In the genomic region with DNA sequence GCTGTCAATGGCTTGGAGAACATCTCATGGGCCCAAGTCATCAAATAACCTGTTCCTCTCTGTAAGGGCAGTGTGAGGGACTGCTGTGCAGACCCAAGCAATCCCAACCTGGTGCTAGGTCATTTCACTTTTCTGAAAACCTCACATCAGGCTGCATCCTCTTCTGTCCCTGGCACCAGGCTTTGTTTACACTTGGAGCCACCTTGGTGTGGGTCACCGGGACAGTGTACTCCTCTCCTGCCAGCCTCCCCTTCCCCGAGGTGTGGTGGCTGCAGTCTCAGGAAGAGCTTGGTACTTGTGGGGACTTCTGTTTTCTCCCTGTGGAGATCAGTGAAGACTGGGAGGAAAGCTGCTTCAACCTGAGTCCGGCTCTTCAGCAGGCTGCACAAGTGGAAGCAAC, we compare ENCODE assay signal across 12 cellular contexts. TPM values are rescaled to one million over a fixed set of nuclear protein-coding genes. Genes with fewer than 3 reads are reported as not detected.
DNase-seq lines count a peak whose midpoint lies in the region; ATAC-seq, FAIRE-seq and TF ChIP-seq lines count a peak whose summit lies in the region.
"Had no signal": no experiment of that assay in that cellular context is flagged by ENCODE, and none has a peak within 500 bp of the region (broad histone marks: within the 10 kb centered on the region; RNA-seq: fewer than 3 reads in every experiment).

No MANE protein-coding gene starts in this region.

- TF ChIP-seq CTCF in 22Rv1 (IDR thresholded peaks at IDR 0.05) (no peak), astrocyte (IDR thresholded peaks at IDR 0.05; ENCODE audit: insufficient read depth, low read depth, low read length) (no peak)

- H3K9me3 ChIP-seq in astrocyte (ENCODE audit: insufficient read depth, low read depth, low read length) = no peaks in the 10 kb centered on the region
- H3K9me3 ChIP-seq in muscle layer of colon (ENCODE audit: low read length) = no peaks in the 10 kb centered on the region
- H3K9me3 ChIP-seq: BLaER1, mucosa of descending colon had no signal

- H3K27me3 Mint-ChIP-seq in astrocyte (ENCODE audit: low read depth, unreplicated experiment) = no peaks in the 10 kb centered on the region
- H3K27me3 Mint-ChIP-seq: stimulated activated naive CD8-positive, alpha-beta T cell treated with anti-CD3 and anti-CD28 coated beads, Interleukin-15, Interleukin-2, amounts not matched to agents 100 ng/mL and 50 ng/mL, for 24 hours had no signal

- no peaks in the 10 kb centered on the region for H3K9me3 Mint-ChIP-seq in astrocyte (ENCODE audit: unreplicated experiment)
- H3K9me3 Mint-ChIP-seq: stimulated activated naive CD8-positive, alpha-beta T cell treated with anti-CD3 and anti-CD28 coated beads, Interleukin-15, Interleukin-2, amounts not matched to agents 100 ng/mL and 50 ng/mL, for 24 hours had no signal

- peak overlapping the region; percentile 81 for H3K27ac Mint-ChIP-seq in astrocyte (ENCODE audit: unreplicated experiment)

- H3K4me2 ChIP-seq in astrocyte (ENCODE audit: low read length) = no peak overlapping the region
- H3K4me2 ChIP-seq: BLaER1 had no signal

- peak overlapping the region; percentile 0 for H3K9ac ChIP-seq in astrocyte (ENCODE audit: low read length)
- no peak overlapping the region for H3K9ac ChIP-seq in muscle layer of colon (ENCODE audit: low read length)
- H3K9ac ChIP-seq: BLaER1 had no signal

- H3K79me2 ChIP-seq in astrocyte (ENCODE audit: insufficient read depth, low read length) = peaks cover 25% of the 10 kb centered on the region

- DNase-seq in GM12892 (ENCODE audit: insufficient read length) = no peak
- no peak for DNase-seq in astrocyte (ENCODE audit: low read depth)
- no peak for DNase-seq in NCI-H2081 treated with DMSO at 0.1 percent for 48 hours (lab: John Stamatoyannopoulos, UW)
- no peak for DNase-seq in COLO829 (ENCODE audit: low spot score)
- DNase-seq in NCI-H1048 (lab: John Stamatoyannopoulos, UW) = no peak
- DNase-seq: mucosa of descending colon, T1000 had no signal

- H3K4me1 Mint-ChIP-seq in astrocyte (ENCODE audit: low read depth, unreplicated experiment) = peaks cover 44% of the 10 kb centered on the region

- peaks cover 63% of the 10 kb centered on the region for H3K36me3 ChIP-seq in astrocyte (ENCODE audit: insufficient read depth, low read length)
- H3K36me3 ChIP-seq in muscle layer of colon (ENCODE audit: insufficient read depth, low read length) = peaks cover 67% of the 10 kb centered on the region

- H3K4me3 ChIP-seq in astrocyte (ENCODE audit: insufficient read depth, low read depth, low read length) (no peak overlapping the region), muscle layer of colon (ENCODE audit: low read depth in 1 of 2, low read length in 2 of 2) (no peak overlapping the region)
- H3K4me3 ChIP-seq: BLaER1, mucosa of descending colon had no signal

- H3K4me3 Mint-ChIP-seq in astrocyte (ENCODE audit: unreplicated experiment) = no peak overlapping the region
- H3K4me3 Mint-ChIP-seq: stimulated activated naive CD8-positive, alpha-beta T cell treated with anti-CD3 and anti-CD28 coated beads, Interleukin-15, Interleukin-2, amounts not matched to agents 100 ng/mL and 50 ng/mL, for 24 hours had no signal

- H4K20me1 ChIP-seq in astrocyte (ENCODE audit: insufficient read depth, low read length) = peaks cover 73% of the 10 kb centered on the region

- no peak for ATAC-seq in HG03108 (IDR thresholded peaks at IDR 0.05; ENCODE audit: unreplicated experiment)

- H3K36me3 Mint-ChIP-seq in astrocyte (ENCODE audit: low read depth, unreplicated experiment) = peaks cover 8% of the 10 kb centered on the region

- H3K27me3 ChIP-seq in astrocyte (ENCODE audit: insufficient read depth, low read length) (no peaks in the 10 kb centered on the region), muscle layer of colon (ENCODE audit: control insufficient read depth in 1 of 2, insufficient read depth in 2 of 2, low read length in 2 of 2) (no peaks in the 10 kb centered on the region)
- H3K27me3 ChIP-seq: BLaER1 had no signal

- H3K27ac ChIP-seq in 22Rv1 = peak overlapping the region; percentile 25
- H3K27ac ChIP-seq in astrocyte (ENCODE audit: low read depth, low read length) = peak overlapping the region; percentile 5
- H3K27ac ChIP-seq in muscle layer of colon (ENCODE audit: low read depth, low read length) = peak overlapping the region; percentile 68
- H3K27ac ChIP-seq: BLaER1 had no signal

- H3K4me1 ChIP-seq in astrocyte (ENCODE audit: insufficient read depth, low read length) (peaks cover 13% of the 10 kb centered on the region), muscle layer of colon (ENCODE audit: insufficient read depth, low read length) (peaks cover 12% of the 10 kb centered on the region)
- H3K4me1 ChIP-seq: BLaER1 had no signal

- FAIRE-seq in GM12892 (lab: Jason Lieb, UNC) (no peak), astrocyte (lab: Jason Lieb, UNC) (no peak)

- no peak overlapping the region for H2AFZ ChIP-seq in astrocyte (ENCODE audit: low read depth, low read length)

- TF ChIP-seq POLR2A in GM12892 (IDR thresholded peaks at IDR 0.05; ENCODE audit: low read depth, low read length) = 0 out of 2 replicates have a peak, but pooled peaks have one; percentile 17

RNA-seq across cellular contexts. Expression of gene SLC7A6OS, which starts 12.4 kb away (rescaled TPM):
- 14.9 TPM for polyA plus RNA-seq in GM12892 (2012; ENCODE audit: missing spikeins)
- total RNA-seq in astrocyte = 12.6 and 16.7 TPM in 2 replicates

RNA-seq across cellular contexts. Expression of gene PRMT7, which starts 12.5 kb away (rescaled TPM):
- polyA plus RNA-seq in GM12892 (2012; ENCODE audit: missing spikeins) = 39.4 TPM
- 36.7 and 41.5 TPM in 2 replicates for total RNA-seq in astrocyte

RNA-seq across cellular contexts. Expression of gene SLC7A6, which starts 34.0 kb away (rescaled TPM):
- polyA plus RNA-seq in GM12892 (2012; ENCODE audit: missing spikeins) = 32.2 TPM
- total RNA-seq in astrocyte = 66.3 and 71.9 TPM in 2 replicates

RNA-seq across cellular contexts. Expression of gene PLA2G15, which starts 53.1 kb away (rescaled TPM):
- 3.5 TPM for polyA plus RNA-seq in GM12892 (2012; ENCODE audit: missing spikeins)
- total RNA-seq in astrocyte = 25.0 and 26.8 TPM in 2 replicates

Comparison
In these comparisons a context has a peak if more than half of its experiments do, and no peak if none do; other contexts are left out.
1. H3K27ac ChIP-seq: peak in every context shown above with its lines; median percentile 68 in muscle layer of colon; 25 in 22Rv1; 5 in astrocyte.